ENCODE assay signal across 16 cellular contexts in the genomic region with DNA sequence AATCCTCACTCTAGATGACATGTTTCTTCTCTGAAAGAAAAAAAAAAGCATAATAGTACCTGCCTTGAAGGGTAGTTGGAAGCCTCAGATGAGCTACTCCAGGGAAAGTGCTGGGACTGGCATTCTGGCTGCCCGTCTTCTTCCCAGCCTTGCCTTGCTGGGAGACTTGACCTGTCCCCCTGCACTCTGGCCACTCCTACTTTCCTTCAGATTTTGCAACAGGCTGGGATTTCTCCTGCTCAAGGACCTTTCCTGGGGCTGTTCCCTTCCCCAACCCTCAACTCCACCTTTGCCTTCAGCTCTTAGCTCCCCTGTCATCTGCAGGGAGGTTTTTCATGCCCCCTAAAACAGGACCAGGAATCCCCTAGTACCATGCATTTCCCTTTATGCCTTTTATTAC.
DNase-seq lines count a peak whose midpoint lies in the region; ATAC-seq, FAIRE-seq and TF ChIP-seq lines count a peak whose summit lies in the region.
"Had no signal": no experiment of that assay in that cellular context is flagged by ENCODE, and none has a peak within 500 bp of the region (broad histone marks: within the 10 kb centered on the region; RNA-seq: fewer than 3 reads in every experiment).

No MANE protein-coding gene starts in this region.

- intact Hi-C loops in PC-3 (cut with micrococcal nuclease), result no loop called here
- intact Hi-C loops in esophagus muscularis mucosa (cut with DNase I), result no loop called here
- intact Hi-C loops in CD8-positive, alpha-beta T cell (cut with DNase I, micrococcal nuclease), result no loop called here
- intact Hi-C loops in transverse colon (cut with DNase I; ENCODE audit: low total_unique reads), result no loop called here

- peak overlapping the region; percentile 66 for H3K4me2 ChIP-seq in PC-3 (ENCODE audit: low read length)
- no peak overlapping the region for H3K4me2 ChIP-seq in mesenchymal stem cell (ENCODE audit: low read length, poor library complexity, severe bottlenecking)

- H3K79me1 ChIP-seq in mesenchymal stem cell (replicated peaks; ENCODE audit: low read length, poor library complexity, severe bottlenecking), result no peaks in the 10 kb centered on the region

- H3K27ac Mint-ChIP-seq in CD8-positive, alpha-beta T cell, result no peak overlapping the region
- H3K27ac Mint-ChIP-seq: CD4-positive, alpha-beta T cell had no signal

- no peaks in the 10 kb centered on the region for H3K36me3 Mint-ChIP-seq in CD8-positive, alpha-beta T cell

- no TSS peak for BruUV-seq in PC-3 (replicated peaks; lab: Mats Ljungman, UMichigan)

- no peak for DNase-seq in PC-3
- DNase-seq in esophagus muscularis mucosa (ENCODE audit: extremely low spot score), result peak; percentile 57
- DNase-seq in mesenchymal stem cell, result no peak
- DNase-seq in CD8-positive, alpha-beta T cell, result no peak
- DNase-seq in GM12892 (ENCODE audit: insufficient read length), result no peak
- no peak for DNase-seq in transverse colon
- DNase-seq: AML-193; CD4-positive, alpha-beta T cell; DMS153; DMS79; GDM1 had no signal

- no peak overlapping the region for H2BK120ac ChIP-seq in mesenchymal stem cell (ENCODE audit: low read depth, low read length)

- H3K27me3 Mint-ChIP-seq in CD8-positive, alpha-beta T cell (ENCODE audit: low read depth), result no peaks in the 10 kb centered on the region
- H3K27me3 Mint-ChIP-seq: CD4-positive, alpha-beta T cell had no signal

- H3K4me1 Mint-ChIP-seq in CD8-positive, alpha-beta T cell (ENCODE audit: low read depth), result no peaks in the 10 kb centered on the region

- no peak overlapping the region for H3K14ac ChIP-seq in mesenchymal stem cell (ENCODE audit: low read length in 2 of 2)

- TF ChIP-seq CTCF in PC-3 (conservative IDR thresholded peaks at IDR 0.05; ENCODE audit: low read depth, low read length) (no peak), esophagus muscularis mucosa (IDR thresholded peaks at IDR 0.05) (no peak), transverse colon (IDR thresholded peaks at IDR 0.05) (no peak)
- TF ChIP-seq CTCF in CD8-positive, alpha-beta T cell (IDR thresholded peaks at IDR 0.05), result no peak

- no peak overlapping the region for H2BK5ac ChIP-seq in mesenchymal stem cell (ENCODE audit: low read depth, low read length, poor library complexity, severe bottlenecking)

- peak overlapping the region; percentile 8; the same call in 1 of the 2 replicates for H3K4me3 ChIP-seq in PC-3 (ENCODE audit: low read length)
- H3K4me3 ChIP-seq in esophagus muscularis mucosa, result no peak overlapping the region
- no peak overlapping the region for H3K4me3 ChIP-seq in mesenchymal stem cell (ENCODE audit: insufficient read depth in 1 of 2, low read depth in 1 of 2, low read length in 2 of 2)
- no peak overlapping the region for H3K4me3 ChIP-seq in CD8-positive, alpha-beta T cell (ENCODE audit: low read depth, low read length)
- H3K4me3 ChIP-seq in transverse colon, result no peak overlapping the region
- H3K4me3 ChIP-seq: HAP-1, K562 had no signal

- TF ChIP-seq POLR2A in esophagus muscularis mucosa (IDR thresholded peaks at IDR 0.05; ENCODE audit: low read depth) (no peak), GM12892 (IDR thresholded peaks at IDR 0.05; ENCODE audit: low read depth, low read length) (no peak), transverse colon (IDR thresholded peaks at IDR 0.05) (no peak)

- no peak overlapping the region for H2BK12ac ChIP-seq in mesenchymal stem cell (ENCODE audit: low read length in 2 of 2)

- H3K4me1 ChIP-seq in PC-3 (ENCODE audit: insufficient read depth, low read length), result peaks cover 41% of the 10 kb centered on the region
- peaks cover 0 to 33% (median 21%) of the 10 kb centered on the region in 4 donors for H3K4me1 ChIP-seq in esophagus muscularis mucosa
- no peaks in the 10 kb centered on the region for H3K4me1 ChIP-seq in mesenchymal stem cell (ENCODE audit: control insufficient read depth, insufficient read depth, low read depth, low read length)
- H3K4me1 ChIP-seq in CD8-positive, alpha-beta T cell (ENCODE audit: insufficient read depth, low read length), result no peaks in the 10 kb centered on the region
- H3K4me1 ChIP-seq in transverse colon, result peaks cover 10 to 26% (median 19%) of the 10 kb centered on the region in 4 donors

- H3K9me3 ChIP-seq in PC-3 (ENCODE audit: low read length), result no peaks in the 10 kb centered on the region
- no peaks in the 10 kb centered on the region for H3K9me3 ChIP-seq in esophagus muscularis mucosa
- no peaks in the 10 kb centered on the region for H3K9me3 ChIP-seq in mesenchymal stem cell (ENCODE audit: control insufficient read depth, low read length)
- no peaks in the 10 kb centered on the region for H3K9me3 ChIP-seq in CD8-positive, alpha-beta T cell (ENCODE audit: low read length)
- no peaks in the 10 kb centered on the region for H3K9me3 ChIP-seq in transverse colon
- H3K9me3 ChIP-seq: HAP-1 had no signal

- no peak overlapping the region for H4K91ac ChIP-seq in mesenchymal stem cell (ENCODE audit: low read length)

- peak overlapping the region; percentile 18; the same call in 1 of the 2 replicates for H2AFZ ChIP-seq in PC-3 (ENCODE audit: low read length)
- peak overlapping the region; percentile 60 for H2AFZ ChIP-seq in mesenchymal stem cell (ENCODE audit: low read depth, low read length)

- H3K9me2 ChIP-seq in PC-3 (replicated peaks; ENCODE audit: low read length), result no peaks in the 10 kb centered on the region

- POLR2A ChIA-PET in PC-3 (lab: Charles Lee; ENCODE audit: unreplicated experiment), result no interaction called here
- POLR2A ChIA-PET in CD8-positive, alpha-beta T cell (lab: Charles Lee), result no interaction called here

- H2BK15ac ChIP-seq in mesenchymal stem cell (ENCODE audit: low read depth, poor library complexity, severe bottlenecking), result no peak overlapping the region

- WGBS in esophagus muscularis mucosa, result 100% methylated on average over 1 of the region's 1 CpG
- WGBS in mesenchymal stem cell, result 73% methylated on average over 1 of the region's 1 CpG
- WGBS in transverse colon (ENCODE audit: low coverage in 1 of 2), 2 donors, result 58% methylated on average over 1 of the region's 1 CpG; no CpG with 5 or more reads in 1 of the 2 donors

- no peak overlapping the region for H3K9ac ChIP-seq in PC-3 (ENCODE audit: low read length)
- H3K9ac ChIP-seq in mesenchymal stem cell (ENCODE audit: low read length), result no peak overlapping the region

- H3K9me3 Mint-ChIP-seq in CD8-positive, alpha-beta T cell, result no peaks in the 10 kb centered on the region
- H3K9me3 Mint-ChIP-seq: CD4-positive, alpha-beta T cell had no signal

- ATAC-seq in PC-3, result no peak
- ATAC-seq in CD8-positive, alpha-beta T cell, result no peak
- ATAC-seq: K562 had no signal

- CTCF ChIA-PET in PC-3 (lab: Charles Lee), result no interaction called here
- CTCF ChIA-PET in CD8-positive, alpha-beta T cell (lab: Charles Lee), result interaction anchor here (0.6 kb wide), 1 partner anchor 151 kb away, joined by 3 read pairs; no protein-coding TSS in a partner anchor

- no peak overlapping the region for H4K8ac ChIP-seq in mesenchymal stem cell (ENCODE audit: low read length)

- in situ Hi-C loops in transverse colon (cut with MboI; ENCODE audit: low pct_ligation_motif_present in 1 of 4, low pct_unique_long_range_greater_than_20kb in 1 of 4, low sequenced_read_pairs in 3 of 4), result no loop called here

- H3K79me2 ChIP-seq in PC-3 (ENCODE audit: low read length), result no peaks in the 10 kb centered on the region

- H2AK5ac ChIP-seq in mesenchymal stem cell (ENCODE audit: low read length, severe bottlenecking), result no peak overlapping the region

- no peak overlapping the region for H3K4me3 Mint-ChIP-seq in CD8-positive, alpha-beta T cell
- H3K4me3 Mint-ChIP-seq: CD4-positive, alpha-beta T cell had no signal

- FAIRE-seq in GM12892 (lab: Jason Lieb, UNC), result no peak
- FAIRE-seq: A204.1, K562 had no signal

- no peak for TF ChIP-seq EP300 in esophagus muscularis mucosa (IDR thresholded peaks at IDR 0.05)
- no peak for TF ChIP-seq EP300 in transverse colon (IDR thresholded peaks at IDR 0.05; ENCODE audit: low read depth)

- H3K18ac ChIP-seq in mesenchymal stem cell (ENCODE audit: low read depth in 1 of 2, low read length in 2 of 2), result peak overlapping the region in 1 of 2 experiments; percentile 49

- H4K20me1 ChIP-seq in PC-3 (ENCODE audit: low read length), result no peaks in the 10 kb centered on the region

- no peaks in the 10 kb centered on the region for H3K27me3 ChIP-seq in PC-3 (ENCODE audit: low read length)
- H3K27me3 ChIP-seq in esophagus muscularis mucosa, result no peaks in the 10 kb centered on the region
- no peaks in the 10 kb centered on the region for H3K27me3 ChIP-seq in mesenchymal stem cell (ENCODE audit: control insufficient read depth in 1 of 2, insufficient read depth in 1 of 2, low read length in 2 of 2)
- H3K27me3 ChIP-seq in CD8-positive, alpha-beta T cell (ENCODE audit: insufficient read depth, low read length), result no peaks in the 10 kb centered on the region
- no peaks in the 10 kb centered on the region for H3K27me3 ChIP-seq in transverse colon

- no peaks in the 10 kb centered on the region for H3F3A ChIP-seq in PC-3 (ENCODE audit: low read length, unreplicated experiment)

- no peak overlapping the region for H3K4ac ChIP-seq in mesenchymal stem cell (ENCODE audit: low read depth in 1 of 2, low read length in 2 of 2)

- H3K36me3 ChIP-seq in PC-3 (ENCODE audit: low read depth, low read length), result no peaks in the 10 kb centered on the region
- no peaks in the 10 kb centered on the region for H3K36me3 ChIP-seq in esophagus muscularis mucosa
- no peaks in the 10 kb centered on the region for H3K36me3 ChIP-seq in mesenchymal stem cell (ENCODE audit: control insufficient read depth in 1 of 2, insufficient read depth in 2 of 2, low read depth in 1 of 2, low read length in 2 of 2)
- H3K36me3 ChIP-seq in CD8-positive, alpha-beta T cell (ENCODE audit: insufficient read depth, low read length), result no peaks in the 10 kb centered on the region
- H3K36me3 ChIP-seq in transverse colon, result no peaks in the 10 kb centered on the region
- H3K36me3 ChIP-seq: HAP-1 had no signal

- H3K27ac ChIP-seq in PC-3 (ENCODE audit: low read length), result peak overlapping the region; percentile 48; the same call in 1 of the 2 replicates
- no peak overlapping the region for H3K27ac ChIP-seq in esophagus muscularis mucosa (replicated peaks in 1 of 4)
- H3K27ac ChIP-seq in mesenchymal stem cell (ENCODE audit: low read length, poor library complexity, severe bottlenecking), result no peak overlapping the region
- no peak overlapping the region for H3K27ac ChIP-seq in CD8-positive, alpha-beta T cell (ENCODE audit: low read depth, low read length)
- no peak overlapping the region for H3K27ac ChIP-seq in transverse colon
- H3K27ac ChIP-seq: C4-2B, HL-60 had no signal

- H3K23ac ChIP-seq in mesenchymal stem cell (ENCODE audit: low read length in 2 of 2), result no peak overlapping the region
